8 cellular contexts compared by ENCODE assay signal in the genomic region with DNA sequence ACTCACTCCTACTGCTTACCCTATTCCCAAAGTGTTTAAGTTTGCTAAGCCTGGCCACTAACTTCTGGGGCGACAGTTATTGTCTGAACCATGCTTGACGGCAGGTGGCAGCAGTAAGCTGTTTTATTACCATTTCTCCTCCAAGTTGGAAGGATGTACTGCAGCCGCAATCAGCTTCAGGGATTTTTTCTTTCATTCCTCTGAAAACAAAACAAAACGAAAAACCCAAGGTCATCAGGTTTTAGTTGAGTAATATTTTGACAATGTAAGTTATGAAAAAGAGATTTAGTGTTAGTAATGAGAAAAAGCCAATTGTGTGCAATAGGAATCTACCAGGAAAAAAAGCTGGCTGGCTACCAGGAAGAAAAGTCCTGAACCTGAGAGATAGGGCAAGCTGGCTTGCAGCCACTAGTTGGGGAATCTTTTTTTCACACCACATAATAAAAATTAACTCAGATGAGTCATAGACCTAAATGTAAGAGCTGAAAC. TPM values are rescaled to one million over a fixed set of nuclear protein-coding genes. Genes with fewer than 3 reads are reported as not detected.
DNase-seq lines count a peak whose midpoint lies in the region; ATAC-seq, FAIRE-seq and TF ChIP-seq lines count a peak whose summit lies in the region.

No MANE protein-coding gene starts in this region.

- intact Hi-C loops in mucosa of descending colon (cut with DNase I, micrococcal nuclease) = loop anchor here in 1 of 2 donors (5.0 kb wide), 1 partner anchor 292 kb away; no protein-coding TSS in a partner anchor

- no peak overlapping the region for H3K4me3 ChIP-seq in mucosa of descending colon

- no peaks in the 10 kb centered on the region for H3K4me1 ChIP-seq in mucosa of descending colon (ENCODE audit: low read depth)

- peak; percentile 90 for FAIRE-seq in endometrium (lab: Jason Lieb, UNC)

- H3K9me3 ChIP-seq in mucosa of descending colon = no peaks in the 10 kb centered on the region

- peak; percentile 80 for TF ChIP-seq CTCF in AG09319 (IDR thresholded peaks at IDR 0.05; ENCODE audit: low read depth, low read length)
- peak; percentile 85 for TF ChIP-seq CTCF in GM13977 (IDR thresholded peaks at IDR 0.05; ENCODE audit: extremely low read depth, insufficient read depth, missing control alignments)
- TF ChIP-seq CTCF in mucosa of descending colon (IDR thresholded peaks at IDR 0.05) = peak; percentile 13

- in situ Hi-C loops in GM13977 (cut with MboI; ENCODE audit: low pct_unique_long_range_greater_than_20kb, low sequenced_read_pairs, unreplicated experiment) = loop anchor here (25.0 kb wide), 1 partner anchor 267 kb away; the partner anchor contains the start of gene ZCCHC18

- peak; percentile 74 for ATAC-seq in HG02943 (IDR thresholded peaks at IDR 0.05; ENCODE audit: low read depth, unreplicated experiment)
- peak; percentile 88 for ATAC-seq in mucosa of descending colon

- H3K36me3 ChIP-seq in mucosa of descending colon (ENCODE audit: low read depth) = no peaks in the 10 kb centered on the region

- peak; percentile 45 for DNase-seq in AG09319 (ENCODE audit: extremely low read depth, low read depth)
- DNase-seq in GM13977 (ENCODE audit: low spot score) = peak; percentile 36
- DNase-seq in NCI-H2107 (lab: John Stamatoyannopoulos, UW) = peak; percentile 8
- peak; percentile 22 to 23 for DNase-seq in activated CD4-positive, alpha-beta T cell treated with anti-CD3 and anti-CD28 coated beads, Interleukin-2, amount 50 U/mL, for 4 hours
- peak; percentile 23 to 78 (median 57) for DNase-seq in mucosa of descending colon
- peak; percentile 67 for DNase-seq in stromal cell of bone marrow (ENCODE audit: low read depth)

RNA-seq across cellular contexts. Expression of gene RAB9B, which starts 13.2 kb away (rescaled TPM):
- total RNA-seq in mucosa of descending colon = 1 to 10 TPM in 1 of 3 donors, under 1 TPM in 2; 0.69 to 8.0 (median 0.82) TPM

Comparison
In these comparisons a context has a peak if more than half of its experiments do, and no peak if none do; other contexts are left out.
1. DNase-seq: peak in every context shown above with its lines; median percentile 67 in stromal cell of bone marrow; 57 in mucosa of descending colon; 45 in AG09319; 36 in GM13977; 22 in activated CD4-positive, alpha-beta T cell treated with anti-CD3 and anti-CD28 coated beads, Interleukin-2, amount 50 U/mL, for 4 hours; 8 in NCI-H2107.
2. CTCF ChIP-seq: peak in every context shown above with its lines; median percentile 85 in GM13977; 80 in AG09319; 13 in mucosa of descending colon.